ENCODE assay signal across 1 cellular context in the genomic region with DNA sequence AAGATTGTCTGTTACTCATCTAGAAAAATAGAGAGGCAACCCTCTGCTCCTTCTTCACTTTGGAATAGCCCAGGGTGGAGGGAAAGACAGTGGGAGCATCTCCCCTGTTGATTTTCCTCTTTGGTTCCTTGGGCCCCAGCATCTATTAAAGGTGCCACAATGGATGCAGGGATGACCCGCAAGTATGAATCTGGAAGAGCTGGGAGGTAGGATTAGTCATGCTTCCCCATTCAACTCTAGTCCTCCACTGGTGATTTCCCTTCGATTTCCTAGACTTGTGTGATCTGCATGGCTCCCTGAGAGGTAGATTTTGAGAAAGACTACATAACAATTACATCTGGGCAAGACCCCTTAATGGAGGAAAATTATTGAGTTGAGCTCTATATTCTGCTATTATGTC.
TF ChIP-seq lines count a peak whose summit lies in the region.

No MANE protein-coding gene starts in this region.

TF ChIP-seq in HepG2, 621 proteins besides CTCF, POLR2A, EP300 and RAD21:
- TF ChIP-seq, protein P1, sequence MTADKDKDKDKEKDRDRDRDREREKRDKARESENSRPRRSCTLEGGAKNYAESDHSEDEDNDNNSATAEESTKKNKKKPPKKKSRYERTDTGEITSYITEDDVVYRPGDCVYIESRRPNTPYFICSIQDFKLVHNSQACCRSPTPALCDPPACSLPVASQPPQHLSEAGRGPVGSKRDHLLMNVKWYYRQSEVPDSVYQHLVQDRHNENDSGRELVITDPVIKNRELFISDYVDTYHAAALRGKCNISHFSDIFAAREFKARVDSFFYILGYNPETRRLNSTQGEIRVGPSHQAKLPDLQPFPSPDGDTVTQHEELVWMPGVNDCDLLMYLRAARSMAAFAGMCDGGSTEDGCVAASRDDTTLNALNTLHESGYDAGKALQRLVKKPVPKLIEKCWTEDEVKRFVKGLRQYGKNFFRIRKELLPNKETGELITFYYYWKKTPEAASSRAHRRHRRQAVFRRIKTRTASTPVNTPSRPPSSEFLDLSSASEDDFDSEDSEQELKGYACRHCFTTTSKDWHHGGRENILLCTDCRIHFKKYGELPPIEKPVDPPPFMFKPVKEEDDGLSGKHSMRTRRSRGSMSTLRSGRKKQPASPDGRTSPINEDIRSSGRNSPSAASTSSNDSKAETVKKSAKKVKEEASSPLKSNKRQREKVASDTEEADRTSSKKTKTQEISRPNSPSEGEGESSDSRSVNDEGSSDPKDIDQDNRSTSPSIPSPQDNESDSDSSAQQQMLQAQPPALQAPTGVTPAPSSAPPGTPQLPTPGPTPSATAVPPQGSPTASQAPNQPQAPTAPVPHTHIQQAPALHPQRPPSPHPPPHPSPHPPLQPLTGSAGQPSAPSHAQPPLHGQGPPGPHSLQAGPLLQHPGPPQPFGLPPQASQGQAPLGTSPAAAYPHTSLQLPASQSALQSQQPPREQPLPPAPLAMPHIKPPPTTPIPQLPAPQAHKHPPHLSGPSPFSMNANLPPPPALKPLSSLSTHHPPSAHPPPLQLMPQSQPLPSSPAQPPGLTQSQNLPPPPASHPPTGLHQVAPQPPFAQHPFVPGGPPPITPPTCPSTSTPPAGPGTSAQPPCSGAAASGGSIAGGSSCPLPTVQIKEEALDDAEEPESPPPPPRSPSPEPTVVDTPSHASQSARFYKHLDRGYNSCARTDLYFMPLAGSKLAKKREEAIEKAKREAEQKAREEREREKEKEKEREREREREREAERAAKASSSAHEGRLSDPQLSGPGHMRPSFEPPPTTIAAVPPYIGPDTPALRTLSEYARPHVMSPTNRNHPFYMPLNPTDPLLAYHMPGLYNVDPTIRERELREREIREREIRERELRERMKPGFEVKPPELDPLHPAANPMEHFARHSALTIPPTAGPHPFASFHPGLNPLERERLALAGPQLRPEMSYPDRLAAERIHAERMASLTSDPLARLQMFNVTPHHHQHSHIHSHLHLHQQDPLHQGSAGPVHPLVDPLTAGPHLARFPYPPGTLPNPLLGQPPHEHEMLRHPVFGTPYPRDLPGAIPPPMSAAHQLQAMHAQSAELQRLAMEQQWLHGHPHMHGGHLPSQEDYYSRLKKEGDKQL (CRISPR knock-in tag; IDR thresholded peaks at IDR 0.05; ENCODE audit: low read depth), result no peak
- peak; percentile 99 for TF ChIP-seq ZNF616 (CRISPR knock-in tag; IDR thresholded peaks at IDR 0.05; ENCODE audit: low read depth)
